Comparison of ENCODE assay signal across 2 cellular contexts in genomic region chr22:20486229-20486628, GRCh38.
TF ChIP-seq lines count a peak whose summit lies in the region.

No MANE protein-coding gene starts in this region.

TF ChIP-seq in K562, 482 proteins besides CTCF, POLR2A, EP300 and RAD21 (continues in another document):
- TF ChIP-seq CHCHD3 (CRISPR knock-in tag; IDR thresholded peaks at IDR 0.05) (0 out of 2 replicates have a peak, but pooled peaks have one; percentile 52), SPI1 (IDR thresholded peaks at IDR 0.05; ENCODE audit: borderline replicate concordance, low read depth, low read length) (no peak), ZNF212 (CRISPR knock-in tag; IDR thresholded peaks at IDR 0.05) (no peak), SP2 (IDR thresholded peaks at IDR 0.05; ENCODE audit: extremely low read depth, low read depth, low read length, poor library complexity, severe bottlenecking) (peak; percentile 4), MTA3 (IDR thresholded peaks at IDR 0.05; ENCODE audit: borderline replicate concordance) (no peak), PBX2 (CRISPR knock-in tag; IDR thresholded peaks at IDR 0.05; ENCODE audit: low read depth) (0 out of 2 replicates have a peak, but pooled peaks have one; percentile 27), PBX2 (tag; conservative IDR thresholded peaks at IDR 0.05; ENCODE audit: low read depth) (no peak), ETV1 (tag; conservative IDR thresholded peaks at IDR 0.05; ENCODE audit: low read depth) (no peak), ILK (tag; IDR thresholded peaks at IDR 0.05; ENCODE audit: borderline replicate concordance, low read depth) (no peak), RAD51 (IDR thresholded peaks at IDR 0.05; ENCODE audit: borderline replicate concordance, low read depth) (no peak), MBD2 (IDR thresholded peaks at IDR 0.05; ENCODE audit: borderline replicate concordance, low read depth) (0 out of 2 replicates have a peak, but pooled peaks have one; percentile 17), ARID3B (CRISPR knock-in tag; IDR thresholded peaks at IDR 0.05; ENCODE audit: borderline replicate concordance) (0 out of 2 replicates have a peak, but pooled peaks have one; percentile 40), HDAC6 (IDR thresholded peaks at IDR 0.05; ENCODE audit: low read depth, low read length) (0 out of 2 replicates have a peak, but pooled peaks have one; percentile 40), E2F8 (IDR thresholded peaks at IDR 0.05; ENCODE audit: low read depth, partially characterized antibody) (no peak), THAP12 (CRISPR knock-in tag; IDR thresholded peaks at IDR 0.05) (0 out of 2 replicates have a peak, but pooled peaks have one; percentile 17), NR4A1 (CRISPR knock-in tag; IDR thresholded peaks at IDR 0.05) (0 out of 2 replicates have a peak, but pooled peaks have one; percentile 85), NR4A1 (tag; IDR thresholded peaks at IDR 0.05) (no peak), MYC (IDR thresholded peaks at IDR 0.05; ENCODE audit: low read depth, low read length) (no peak), MYC (CRISPR knock-in tag; IDR thresholded peaks at IDR 0.05; ENCODE audit: borderline replicate concordance, low read depth) (0 out of 2 replicates have a peak, but pooled peaks have one; percentile 30)

TF ChIP-seq in HepG2, 621 proteins besides CTCF, POLR2A, EP300 and RAD21:
- no peak for TF ChIP-seq GFI1 (CRISPR knock-in tag; IDR thresholded peaks at IDR 0.05; ENCODE audit: borderline replicate concordance)
- no peak for TF ChIP-seq ARID2 (CRISPR knock-in tag; IDR thresholded peaks at IDR 0.05; ENCODE audit: borderline replicate concordance)
- no peak for TF ChIP-seq MAF1 (CRISPR knock-in tag; IDR thresholded peaks at IDR 0.05; ENCODE audit: borderline replicate concordance)
- TF ChIP-seq MAZ (IDR thresholded peaks at IDR 0.05; ENCODE audit: borderline replicate concordance, low read depth, low read length): no peak
- TF ChIP-seq MAZ (CRISPR knock-in tag; IDR thresholded peaks at IDR 0.05; ENCODE audit: low read depth): no peak
- TF ChIP-seq SKIL (CRISPR knock-in tag; IDR thresholded peaks at IDR 0.05; ENCODE audit: borderline replicate concordance): no peak
- no peak for TF ChIP-seq TARDBP (CRISPR knock-in tag; IDR thresholded peaks at IDR 0.05)
- TF ChIP-seq AFF4 (CRISPR knock-in tag; IDR thresholded peaks at IDR 0.05): no peak
- no peak for TF ChIP-seq ZNF44 (CRISPR knock-in tag; IDR thresholded peaks at IDR 0.05)
TF ChIP-seq in HepG2: peak in this region for 0.
